ENCODE assay signal across 13 cellular contexts in genomic region chr6:142361765-142362540, GRCh38.
A peak's percentile ranks its signal among the peaks of the same experiment; 100 is the strongest.
DNase-seq lines count a peak whose midpoint lies in the region; ATAC-seq and TF ChIP-seq lines count a peak whose summit lies in the region.
"Had no signal": no experiment of that assay in that cellular context is flagged by ENCODE, and none has a peak within 500 bp of the region (broad histone marks: within the 10 kb centered on the region; RNA-seq: fewer than 3 reads in every experiment).

No MANE protein-coding gene starts in this region.

- no peak overlapping the region for H3K23ac ChIP-seq in mesenchymal stem cell (ENCODE audit: low read length in 2 of 2)

- H3K18ac ChIP-seq in mesenchymal stem cell (ENCODE audit: low read depth in 1 of 2, low read length in 2 of 2) = peak overlapping the region; percentile 71 to 78

- no peak overlapping the region for H4K8ac ChIP-seq in mesenchymal stem cell (ENCODE audit: low read length)

- H3K4me3 Mint-ChIP-seq in activated T-cell treated with anti-CD3 and anti-CD28 coated beads, Interleukin-2, amount 50 U/mL, for 72 hours = no peak overlapping the region
- H3K4me3 Mint-ChIP-seq: stimulated activated naive CD8-positive, alpha-beta T cell treated with anti-CD3 and anti-CD28 coated beads, Interleukin-15, Interleukin-2, amounts not matched to agents 100 ng/mL and 50 ng/mL, for 24 hours; WTC11 had no signal

- H3K4me3 ChIP-seq in Panc1 (ENCODE audit: low read depth in 2 of 2, low read length in 2 of 2) (no peak overlapping the region), mesenchymal stem cell (ENCODE audit: insufficient read depth in 1 of 2, low read depth in 1 of 2, low read length in 2 of 2) (no peak overlapping the region)

- no peaks in the 10 kb centered on the region for H3K9me3 Mint-ChIP-seq in activated T-cell treated with anti-CD3 and anti-CD28 coated beads, Interleukin-2, amount 50 U/mL, for 72 hours
- H3K9me3 Mint-ChIP-seq: stimulated activated naive CD8-positive, alpha-beta T cell treated with anti-CD3 and anti-CD28 coated beads, Interleukin-15, Interleukin-2, amounts not matched to agents 100 ng/mL and 50 ng/mL, for 24 hours; WTC11 had no signal

- DNase-seq in AG09319 (ENCODE audit: extremely low read depth, low read depth) = peak; percentile 90
- DNase-seq in Panc1 (ENCODE audit: low read depth, low spot score) = no peak
- DNase-seq in mesenchymal stem cell = peak; percentile 92
- DNase-seq in globus pallidus (ENCODE audit: low spot score) = no peak
- no peak for DNase-seq in activated T-cell treated with anti-CD3 and anti-CD28 coated beads, Interleukin-2, amount 50 U/mL, for 72 hours
- DNase-seq in NCI-H510A (lab: John Stamatoyannopoulos, UW) = no peak
- no peak for DNase-seq in NCI-H2107 treated with DMSO at 0.1 percent for 48 hours (lab: John Stamatoyannopoulos, UW; ENCODE audit: unreplicated experiment)
- DNase-seq: effector CD4-positive, alpha-beta T cell; H7; NCI-H2081 treated with DMSO at 0.1 percent for 48 hours had no signal

- POLR2A ChIA-PET in Panc1 (lab: Charles Lee) = no interaction called here

- H3K27ac Mint-ChIP-seq in activated T-cell treated with anti-CD3 and anti-CD28 coated beads, Interleukin-2, amount 50 U/mL, for 72 hours = no peak overlapping the region
- H3K27ac Mint-ChIP-seq: stimulated activated naive CD8-positive, alpha-beta T cell treated with anti-CD3 and anti-CD28 coated beads, Interleukin-15, Interleukin-2, amounts not matched to agents 100 ng/mL and 50 ng/mL, for 24 hours; WTC11 had no signal

- no peak for ATAC-seq in Panc1
- peak; percentile 90 for ATAC-seq in esophagus mucosa
- ATAC-seq in activated T-cell treated with anti-CD3 and anti-CD28 coated beads, Interleukin-2, amount 50 U/mL, for 72 hours (replicated peaks in 1 of 2) = no peak
- ATAC-seq: WTC11 had no signal

- whole genome bisulfite sequencing in mesenchymal stem cell = 52% methylated on average over 7 of the region's 7 CpGs

- CTCF ChIA-PET in Panc1 (lab: Charles Lee) = no interaction called here

- intact Hi-C loops in Panc1 (cut with micrococcal nuclease; ENCODE audit: unreplicated experiment) = no loop called here

- no peak overlapping the region for H3K14ac ChIP-seq in mesenchymal stem cell (ENCODE audit: low read length in 2 of 2)

- peaks cover 3% of the 10 kb centered on the region for H3K4me1 Mint-ChIP-seq in activated T-cell treated with anti-CD3 and anti-CD28 coated beads, Interleukin-2, amount 50 U/mL, for 72 hours (ENCODE audit: low read depth)
- H3K4me1 Mint-ChIP-seq: WTC11 had no signal

- H3K36me3 ChIP-seq in Panc1 (ENCODE audit: control insufficient read depth, insufficient read depth, low read length) (no peaks in the 10 kb centered on the region; the same call in 1 of the 2 replicates), mesenchymal stem cell (ENCODE audit: control insufficient read depth in 1 of 2, insufficient read depth in 2 of 2, low read depth in 1 of 2, low read length in 2 of 2) (no peaks in the 10 kb centered on the region)

- no peak overlapping the region for H2BK120ac ChIP-seq in mesenchymal stem cell (ENCODE audit: low read depth, low read length)

- H2BK15ac ChIP-seq in mesenchymal stem cell (ENCODE audit: low read depth, poor library complexity, severe bottlenecking) = no peak overlapping the region

- H3K4me1 ChIP-seq in Panc1 (ENCODE audit: control insufficient read depth, insufficient read depth, low read length) (peaks cover 85% of the 10 kb centered on the region), mesenchymal stem cell (ENCODE audit: control insufficient read depth, insufficient read depth, low read depth, low read length) (peaks cover 4% of the 10 kb centered on the region)

- TF ChIP-seq CTCF in AG09319 (IDR thresholded peaks at IDR 0.05; ENCODE audit: low read depth, low read length) (no peak), Panc1 (IDR thresholded peaks at IDR 0.05) (no peak)

- H3K4me2 ChIP-seq in mesenchymal stem cell (ENCODE audit: low read length, poor library complexity, severe bottlenecking) = no peak overlapping the region

- H3K79me1 ChIP-seq in mesenchymal stem cell (replicated peaks; ENCODE audit: low read length, poor library complexity, severe bottlenecking) = no peaks in the 10 kb centered on the region

- H3K27me3 ChIP-seq in Panc1 (ENCODE audit: control insufficient read depth, insufficient read depth, low read length) (no peaks in the 10 kb centered on the region), mesenchymal stem cell (ENCODE audit: control insufficient read depth in 1 of 2, insufficient read depth in 1 of 2, low read length in 2 of 2) (no peaks in the 10 kb centered on the region)

- H2AK5ac ChIP-seq in mesenchymal stem cell (ENCODE audit: low read length, severe bottlenecking) = peak overlapping the region; percentile 2

- H3K27me3 Mint-ChIP-seq in activated T-cell treated with anti-CD3 and anti-CD28 coated beads, Interleukin-2, amount 50 U/mL, for 72 hours (ENCODE audit: low read depth) = peaks cover 12% of the 10 kb centered on the region

- peak overlapping the region; percentile 100 for H3K27ac ChIP-seq in Panc1 (ENCODE audit: low read length)
- H3K27ac ChIP-seq in mesenchymal stem cell (ENCODE audit: low read length, poor library complexity, severe bottlenecking) = peak overlapping the region; percentile 38

- H3K9me3 ChIP-seq in Panc1 (ENCODE audit: control insufficient read depth, insufficient read depth, low read depth, low read length) (no peaks in the 10 kb centered on the region), mesenchymal stem cell (ENCODE audit: control insufficient read depth, low read length) (no peaks in the 10 kb centered on the region)

- BruUV-seq in Panc1 (replicated peaks; lab: Mats Ljungman, UMichigan) = no TSS peak

- H3K9ac ChIP-seq in mesenchymal stem cell (ENCODE audit: low read length) = no peak overlapping the region

- in situ Hi-C loops in Panc1 (cut with HindIII; ENCODE audit: low pct_unique_long_range_greater_than_20kb, low sequenced_read_pairs) = no loop called here

- no peak overlapping the region for H2AFZ ChIP-seq in mesenchymal stem cell (ENCODE audit: low read depth, low read length)

- H3K36me3 Mint-ChIP-seq in activated T-cell treated with anti-CD3 and anti-CD28 coated beads, Interleukin-2, amount 50 U/mL, for 72 hours (ENCODE audit: insufficient read depth in 2 of 2) = no peaks in the 10 kb centered on the region
- H3K36me3 Mint-ChIP-seq: WTC11 had no signal

- peak overlapping the region; percentile 52 for H4K91ac ChIP-seq in mesenchymal stem cell (ENCODE audit: low read length)

- H2BK12ac ChIP-seq in mesenchymal stem cell (ENCODE audit: low read length in 2 of 2) = peak overlapping the region; percentile 19 to 82

- H2BK5ac ChIP-seq in mesenchymal stem cell (ENCODE audit: low read depth, low read length, poor library complexity, severe bottlenecking) = no peak overlapping the region

- H3K4ac ChIP-seq in mesenchymal stem cell (ENCODE audit: low read depth in 1 of 2, low read length in 2 of 2) = peak overlapping the region; percentile 31 to 85

Comparison
In these comparisons a context has a peak if more than half of its experiments do, and no peak if none do; other contexts are left out.
1. DNase-seq: peak in AG09319 (single experiment) and mesenchymal stem cell (single experiment); none in Panc1 (single experiment), globus pallidus (single experiment), activated T-cell treated with anti-CD3 and anti-CD28 coated beads, Interleukin-2, amount 50 U/mL, for 72 hours (0 of 2), NCI-H510A (single experiment) and NCI-H2107 treated with DMSO at 0.1 percent for 48 hours (single experiment).